In genomic region chr10:80457554-80458262, GRCh38 we compare ENCODE assay signal across 10 cellular contexts. TPM values are rescaled to one million over a fixed set of nuclear protein-coding genes. Genes with fewer than 3 reads are reported as not detected.
DNase-seq lines count a peak whose midpoint lies in the region; ATAC-seq and TF ChIP-seq lines count a peak whose summit lies in the region.
"Had no signal": no experiment of that assay in that cellular context is flagged by ENCODE, and none has a peak within 500 bp of the region (broad histone marks: within the 10 kb centered on the region; RNA-seq: fewer than 3 reads in every experiment).

No MANE protein-coding gene starts in this region.

- peaks cover 59% of the 10 kb centered on the region for H3K4me1 Mint-ChIP-seq in type B pancreatic cell (ENCODE audit: unreplicated experiment)

- H3K9me3 ChIP-seq in heart left ventricle: no peaks in the 10 kb centered on the region
- no peaks in the 10 kb centered on the region for H3K9me3 ChIP-seq in lower lobe of right lung

- peak overlapping the region in 11 of 12 donors; percentile 6 to 99 (median 73) for H3K27ac ChIP-seq in heart left ventricle
- peak overlapping the region; percentile 81 for H3K27ac ChIP-seq in lower lobe of right lung

- H3K9me3 Mint-ChIP-seq in activated naive CD4-positive, alpha-beta T cell treated with anti-CD3 and anti-CD28 coated beads, Interleukin-2, amount 50 U/mL, for 72 hours: no peaks in the 10 kb centered on the region
- no peaks in the 10 kb centered on the region for H3K9me3 Mint-ChIP-seq in type B pancreatic cell

- TF ChIP-seq POLR2A in heart left ventricle (IDR thresholded peaks at IDR 0.05): no peak

- intact Hi-C loops in heart left ventricle (cut with DNase I): loop anchor here in 1 of 10 donors (5.0 kb wide), 1 partner anchor 45 kb away; no protein-coding TSS in a partner anchor
- intact Hi-C loops in Right ventricle myocardium inferior (cut with DNase I): no loop called here
- intact Hi-C loops in lower lobe of right lung (cut with DNase I): no loop called here

- TF ChIP-seq CTCF in heart left ventricle (IDR thresholded peaks at IDR 0.05) (no peak), lower lobe of right lung (IDR thresholded peaks at IDR 0.05) (no peak), type B pancreatic cell (conservative IDR thresholded peaks at IDR 0.05) (peak; percentile 34)

- no peaks in the 10 kb centered on the region for H3K27me3 Mint-ChIP-seq in type B pancreatic cell

- H3K27ac Mint-ChIP-seq in activated naive CD4-positive, alpha-beta T cell treated with anti-CD3 and anti-CD28 coated beads, Interleukin-2, amount 50 U/mL, for 72 hours: peak overlapping the region; percentile 89 to 95
- peak overlapping the region; percentile 95 for H3K27ac Mint-ChIP-seq in type B pancreatic cell

- H3K36me3 ChIP-seq in heart left ventricle (peaks cover 0 to 5% (median 0%) of the 10 kb centered on the region in 9 donors), lower lobe of right lung (peaks cover 6% of the 10 kb centered on the region)

- peak overlapping the region; percentile 76 for H3K4me3 Mint-ChIP-seq in type B pancreatic cell

- H3K4me3 ChIP-seq in heart left ventricle (peak overlapping the region in 8 of 12 donors; percentile 1 to 98 (median 20)), lower lobe of right lung (peak overlapping the region; percentile 87)

- no peak for DNase-seq in heart left ventricle
- no peak for DNase-seq in Right ventricle myocardium inferior (ENCODE audit: missing footprints)
- DNase-seq in activated naive CD4-positive, alpha-beta T cell treated with anti-CD3 and anti-CD28 coated beads, Interleukin-2, amount 50 U/mL, for 72 hours (ENCODE audit: low spot score in 2 of 2): no peak
- no peak for DNase-seq in lower lobe of right lung
- DNase-seq in type B pancreatic cell (ENCODE audit: extremely low spot score, unreplicated experiment): no peak
- no peak for DNase-seq in NCI-H748 (lab: John Stamatoyannopoulos, UW; ENCODE audit: unreplicated experiment)
- DNase-seq in AG08396 (ENCODE audit: low spot score): no peak
- DNase-seq: hippocampal formation, NCI-H748 treated with DMSO at 0.1 percent for 48 hours had no signal

- no peak for ATAC-seq in heart left ventricle
- ATAC-seq in Right ventricle myocardium inferior: no peak
- ATAC-seq in activated naive CD4-positive, alpha-beta T cell treated with anti-CD3 and anti-CD28 coated beads, Interleukin-2, amount 50 U/mL, for 72 hours: no peak
- ATAC-seq in lower lobe of right lung: no peak
- no peak for ATAC-seq in HG03159 (IDR thresholded peaks at IDR 0.05; ENCODE audit: unreplicated experiment)

- WGBS in heart left ventricle, 4 donors: 75 to 85% (median 80%) methylated on average over 7 to 8 of the region's 8 CpGs

- H3K36me3 Mint-ChIP-seq in activated naive CD4-positive, alpha-beta T cell treated with anti-CD3 and anti-CD28 coated beads, Interleukin-2, amount 50 U/mL, for 72 hours: peaks cover 13 to 23% of the 10 kb centered on the region in 2 donors
- H3K36me3 Mint-ChIP-seq in type B pancreatic cell: peaks cover 9% of the 10 kb centered on the region

- no peaks in the 10 kb centered on the region for H3K27me3 ChIP-seq in heart left ventricle
- no peaks in the 10 kb centered on the region for H3K27me3 ChIP-seq in lower lobe of right lung (ENCODE audit: low read depth)

- peaks cover 15 to 85% (median 74%) of the 10 kb centered on the region in 12 donors for H3K4me1 ChIP-seq in heart left ventricle
- peaks cover 85% of the 10 kb centered on the region for H3K4me1 ChIP-seq in lower lobe of right lung

RNA-seq across cellular contexts. Expression of gene TSPAN14, which starts 3.6 kb away (rescaled TPM):
- total RNA-seq in heart left ventricle (10 to 100 TPM; 24.6 to 71.5 (median 39.6) TPM), Right ventricle myocardium inferior (38.7 TPM), lower lobe of right lung (169 TPM), type B pancreatic cell (ENCODE audit: low replicate concordance) (111 and 159 TPM in 2 replicates)
- 10 to 100 TPM; 17.4 to 46.3 TPM for polyA plus RNA-seq in heart left ventricle
- 10 to 100 TPM; 30.7 to 53.6 TPM for total RNA-seq in activated naive CD4-positive, alpha-beta T cell treated with anti-CD3 and anti-CD28 coated beads, Interleukin-2, amount 50 U/mL, for 72 hours

RNA-seq across cellular contexts. Expression of gene PRXL2A, which starts 49.4 kb away (rescaled TPM):
- 100 to 1,000 TPM in 1 of 9 donors, 10 to 100 TPM in 8; 63.9 to 123 (median 78.6) TPM for total RNA-seq in heart left ventricle
- 10 to 100 TPM; 69.9 to 74.4 TPM for polyA plus RNA-seq in heart left ventricle
- 102 TPM for total RNA-seq in Right ventricle myocardium inferior
- 10 to 100 TPM; 15.1 to 18.5 TPM for total RNA-seq in activated naive CD4-positive, alpha-beta T cell treated with anti-CD3 and anti-CD28 coated beads, Interleukin-2, amount 50 U/mL, for 72 hours
- 33.3 TPM for total RNA-seq in lower lobe of right lung
- 73.5 and 89.2 TPM in 2 replicates for total RNA-seq in type B pancreatic cell (ENCODE audit: low replicate concordance)
